ENCODE assay signal across 8 cellular contexts in the genomic region with DNA sequence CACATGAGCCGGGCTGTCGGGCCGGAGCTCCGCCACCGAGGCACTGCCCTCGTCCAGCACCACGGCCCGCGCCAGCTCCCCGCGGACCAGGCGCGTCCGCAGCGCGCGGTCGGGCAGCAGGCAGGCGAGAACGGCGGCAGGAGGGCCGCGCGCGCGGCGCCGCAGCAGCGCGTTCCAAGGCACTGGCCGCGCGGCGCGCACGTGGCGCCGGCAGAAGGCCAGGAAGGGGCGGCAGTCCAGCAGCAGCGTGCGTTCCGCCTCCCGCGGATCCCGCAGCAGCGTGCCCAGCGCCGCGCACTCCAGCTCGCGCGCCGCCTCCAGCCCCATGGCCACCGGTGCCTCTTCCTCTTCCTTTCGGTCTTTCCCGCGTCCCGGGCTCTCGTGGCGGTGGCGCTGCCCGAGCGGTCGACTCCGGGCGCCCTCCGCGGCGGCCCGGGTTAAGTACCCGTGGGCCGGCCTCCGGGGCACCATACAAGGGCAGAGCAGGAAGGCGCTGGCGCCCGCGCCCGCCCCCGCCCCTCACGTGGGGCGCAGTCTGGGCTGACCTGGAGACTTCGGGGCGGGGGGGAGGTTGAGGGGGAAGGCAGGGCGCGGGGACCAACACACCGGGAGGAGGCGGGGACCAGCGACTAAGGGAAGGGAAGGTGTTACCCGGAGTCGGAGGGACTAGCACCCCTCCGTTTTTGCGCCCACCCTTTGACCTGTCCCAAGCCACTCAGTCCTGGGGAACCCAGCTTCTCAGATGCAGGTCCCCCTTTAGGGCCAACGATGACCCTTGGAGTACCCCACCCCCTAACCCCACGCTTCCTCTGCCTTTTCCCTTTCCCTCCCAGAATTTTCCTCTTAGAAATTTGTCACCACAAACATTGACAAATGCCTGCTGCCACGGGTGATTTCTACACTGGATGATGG. TPM values are rescaled to one million over a fixed set of nuclear protein-coding genes. Genes with fewer than 3 reads are reported as not detected.
A peak's percentile ranks its signal among the peaks of the same experiment; 100 is the strongest.
DNase-seq lines count a peak whose midpoint lies in the region; ATAC-seq and TF ChIP-seq lines count a peak whose summit lies in the region.

A gene with protein sequence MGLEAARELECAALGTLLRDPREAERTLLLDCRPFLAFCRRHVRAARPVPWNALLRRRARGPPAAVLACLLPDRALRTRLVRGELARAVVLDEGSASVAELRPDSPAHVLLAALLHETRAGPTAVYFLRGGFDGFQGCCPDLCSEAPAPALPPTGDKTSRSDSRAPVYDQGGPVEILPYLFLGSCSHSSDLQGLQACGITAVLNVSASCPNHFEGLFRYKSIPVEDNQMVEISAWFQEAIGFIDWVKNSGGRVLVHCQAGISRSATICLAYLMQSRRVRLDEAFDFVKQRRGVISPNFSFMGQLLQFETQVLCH (minus strand): TSS at position 413 of the 912 bp plus-strand sequence. CDS start 86 bp downstream, at position 327.

- peaks cover 38% of the 10 kb centered on the region for H3K36me3 Mint-ChIP-seq in activated naive CD4-positive, alpha-beta T cell treated with anti-CD3 and anti-CD28 coated beads for 36 hours (ENCODE audit: low read depth)

- peak within 1 kb of the TSS; percentile 99 for H3K27ac Mint-ChIP-seq in activated naive CD4-positive, alpha-beta T cell treated with anti-CD3 and anti-CD28 coated beads for 36 hours

- no peaks in the 10 kb centered on the region for H3K27me3 ChIP-seq in ovary
- no peaks in the 10 kb centered on the region for H3K27me3 ChIP-seq in thyroid gland

- 2 to 19% (median 5%) methylated on average over 13 to 95 of the region's 95 CpGs for WGBS in ovary, 3 donors
- WGBS in thyroid gland, 2 donors, result 9 to 15% methylated on average over 19 to 36 of the region's 95 CpGs

- H3K36me3 ChIP-seq in ovary (no peaks in the 10 kb centered on the region), thyroid gland (no peaks in the 10 kb centered on the region)

- no peak for TF ChIP-seq EP300 in ovary (IDR thresholded peaks at IDR 0.05)

- H3K4me1 ChIP-seq in ovary (ENCODE audit: insufficient read depth) (peaks cover 6% of the 10 kb centered on the region), thyroid gland (peaks cover 7 to 30% of the 10 kb centered on the region in 2 donors)

- CTCF ChIA-PET in activated naive CD4-positive, alpha-beta T cell treated with anti-CD3 and anti-CD28 coated beads for 36 hours (lab: Charles Lee), result interaction anchor here (0.5 to 18.5 kb wide), 5 partner anchors 12 to 31 kb away, joined by 3 to 482 read pairs (median 10); no protein-coding TSS in a partner anchor

- peaks cover 52% of the 10 kb centered on the region for H3K4me1 Mint-ChIP-seq in activated naive CD4-positive, alpha-beta T cell treated with anti-CD3 and anti-CD28 coated beads for 36 hours (ENCODE audit: low read depth)

- H3K27me3 Mint-ChIP-seq in activated naive CD4-positive, alpha-beta T cell treated with anti-CD3 and anti-CD28 coated beads for 36 hours (ENCODE audit: low read depth), result no peaks in the 10 kb centered on the region

- peak; percentile 48 for ATAC-seq in GM19452 (IDR thresholded peaks at IDR 0.05; ENCODE audit: unreplicated experiment)

- no peak within 1 kb of the TSS for H3K27ac ChIP-seq in ovary
- H3K27ac ChIP-seq in thyroid gland, result no peak within 1 kb of the TSS

- in situ Hi-C loops in Caki2 (cut with HindIII; ENCODE audit: low pct_unique_long_range_greater_than_20kb, low sequenced_read_pairs), result no loop called here

- TF ChIP-seq POLR2A in Raji (IDR thresholded peaks at IDR 0.05; ENCODE audit: insufficient read depth, low read depth, low read length), result peak; percentile 99
- no peak for TF ChIP-seq POLR2A in ovary (IDR thresholded peaks at IDR 0.05)
- peak in 1 of 2 donors; percentile 64 for TF ChIP-seq POLR2A in thyroid gland (IDR thresholded peaks at IDR 0.05)

- H3K9me3 ChIP-seq in ovary (no peaks in the 10 kb centered on the region), thyroid gland (no peaks in the 10 kb centered on the region)

- peak within 1 kb of the TSS; percentile 96 for H3K4me3 Mint-ChIP-seq in activated naive CD4-positive, alpha-beta T cell treated with anti-CD3 and anti-CD28 coated beads for 36 hours

- H3K4me3 ChIP-seq in ovary (peak within 1 kb of the TSS; percentile 45), thyroid gland (replicated peaks in 1 of 3) (peak within 1 kb of the TSS in 1 of 3 donors; percentile 40)

- H3K9me3 Mint-ChIP-seq in activated naive CD4-positive, alpha-beta T cell treated with anti-CD3 and anti-CD28 coated beads for 36 hours, result no peaks in the 10 kb centered on the region

- no peak for TF ChIP-seq CTCF in ovary (IDR thresholded peaks at IDR 0.05)
- peak in 1 of 6 experiments; percentile 4 for TF ChIP-seq CTCF in thyroid gland (IDR thresholded peaks at IDR 0.05)

- intact Hi-C loops in activated naive CD4-positive, alpha-beta T cell treated with anti-CD3 and anti-CD28 coated beads for 36 hours (cut with micrococcal nuclease), result loop anchor here (1.0 to 5.0 kb wide), 8 partner anchors 63 to 817 kb away; a partner anchor contains a TSS
- intact Hi-C loops in head of caudate nucleus (cut with DNase I), result loop anchor here (10.0 kb wide), 1 partner anchor 120 kb away; a partner anchor contains a TSS
- intact Hi-C loops in ovary (cut with DNase I), result loop anchor here in 2 of 4 donors (5.0 to 10.0 kb wide), 2 partner anchors 112 to 120 kb away; a partner anchor contains a TSS
- intact Hi-C loops in thyroid gland (cut with DNase I), result loop anchor here (5.0 kb wide), 1 partner anchor 122 kb away; a partner anchor contains a TSS

- DNase-seq in Caki2 (ENCODE audit: low read depth) (peak; percentile 90), HK-2 (ENCODE audit: unreplicated experiment) (peak; percentile 85), head of caudate nucleus (peak; percentile 19 to 82 (median 64)), ovary (peak; percentile 46 to 82 (median 63)), thyroid gland (peak; percentile 67 to 75)
- peak; percentile 95 for DNase-seq in activated naive CD4-positive, alpha-beta T cell treated with anti-CD3 and anti-CD28 coated beads for 36 hours

RNA-seq across cellular contexts. Expression of the gene that starts here (rescaled TPM):
- total RNA-seq in Caki2 (2014; rRNA removed; shearing (Covaris generic); ENCODE audit: low replicate concordance), result 6.1 and 7.4 TPM in 2 replicates
- total RNA-seq in activated naive CD4-positive, alpha-beta T cell treated with anti-CD3 and anti-CD28 coated beads for 36 hours, result 100 to 1,000 TPM; 429 to 463 TPM
- total RNA-seq in ovary (100 to 1,000 TPM in 1 of 7 donors, 10 to 100 TPM in 2, 1 to 10 TPM in 4; 1.4 to 111 (median 3.6) TPM), thyroid gland (1 to 10 TPM; 2.2 to 8.4 (median 2.4) TPM)
- polyA plus RNA-seq in ovary, result 1 to 10 TPM in 1 of 2 donors, under 1 TPM in 1; 0.52 to 2.0 TPM
